In the genomic region with DNA sequence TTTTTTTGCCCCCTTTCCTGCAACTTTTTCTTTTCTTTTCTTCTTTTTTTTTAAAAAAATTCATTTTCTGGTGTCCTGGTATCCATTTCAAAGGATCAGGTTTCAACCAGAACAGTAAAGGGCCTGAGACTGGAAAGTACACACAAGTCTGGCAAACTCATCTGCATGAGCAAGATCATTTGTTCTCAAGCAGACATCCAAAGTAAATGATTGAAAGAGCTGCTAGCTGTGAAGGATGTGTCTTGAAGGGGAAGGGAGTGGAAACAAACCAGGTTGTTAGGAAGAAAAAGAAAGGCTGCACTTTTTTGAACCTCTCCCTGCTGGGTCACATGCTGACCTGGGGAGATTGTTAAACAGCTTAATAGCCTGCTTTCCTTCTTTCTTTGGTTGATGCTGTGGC, we compare ENCODE assay signal across 1 cellular context.
A peak's percentile ranks its signal among the peaks of the same experiment; 100 is the strongest.
TF ChIP-seq lines count a peak whose summit lies in the region.

No MANE protein-coding gene starts in this region.

TF ChIP-seq in HepG2, 621 proteins besides CTCF, POLR2A, EP300 and RAD21 (continued from another document and continues in another):
- TF ChIP-seq, protein P1, sequence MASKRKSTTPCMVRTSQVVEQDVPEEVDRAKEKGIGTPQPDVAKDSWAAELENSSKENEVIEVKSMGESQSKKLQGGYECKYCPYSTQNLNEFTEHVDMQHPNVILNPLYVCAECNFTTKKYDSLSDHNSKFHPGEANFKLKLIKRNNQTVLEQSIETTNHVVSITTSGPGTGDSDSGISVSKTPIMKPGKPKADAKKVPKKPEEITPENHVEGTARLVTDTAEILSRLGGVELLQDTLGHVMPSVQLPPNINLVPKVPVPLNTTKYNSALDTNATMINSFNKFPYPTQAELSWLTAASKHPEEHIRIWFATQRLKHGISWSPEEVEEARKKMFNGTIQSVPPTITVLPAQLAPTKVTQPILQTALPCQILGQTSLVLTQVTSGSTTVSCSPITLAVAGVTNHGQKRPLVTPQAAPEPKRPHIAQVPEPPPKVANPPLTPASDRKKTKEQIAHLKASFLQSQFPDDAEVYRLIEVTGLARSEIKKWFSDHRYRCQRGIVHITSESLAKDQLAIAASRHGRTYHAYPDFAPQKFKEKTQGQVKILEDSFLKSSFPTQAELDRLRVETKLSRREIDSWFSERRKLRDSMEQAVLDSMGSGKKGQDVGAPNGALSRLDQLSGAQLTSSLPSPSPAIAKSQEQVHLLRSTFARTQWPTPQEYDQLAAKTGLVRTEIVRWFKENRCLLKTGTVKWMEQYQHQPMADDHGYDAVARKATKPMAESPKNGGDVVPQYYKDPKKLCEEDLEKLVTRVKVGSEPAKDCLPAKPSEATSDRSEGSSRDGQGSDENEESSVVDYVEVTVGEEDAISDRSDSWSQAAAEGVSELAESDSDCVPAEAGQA (IDR thresholded peaks at IDR 0.05; ENCODE audit: low read depth), result no peak
- TF ChIP-seq, protein P1 (CRISPR knock-in tag; IDR thresholded peaks at IDR 0.05; ENCODE audit: borderline replicate concordance), result no peak
- TF ChIP-seq ETV5 (CRISPR knock-in tag; IDR thresholded peaks at IDR 0.05; ENCODE audit: borderline replicate concordance) (peak; percentile 14; the same call in 1 of the 2 replicates), RFXAP (CRISPR knock-in tag; IDR thresholded peaks at IDR 0.05; ENCODE audit: borderline replicate concordance) (no peak), HMG20A (CRISPR knock-in tag; IDR thresholded peaks at IDR 0.05; ENCODE audit: borderline replicate concordance) (no peak; the same call in 1 of the 2 replicates), ZBTB3 (CRISPR knock-in tag; IDR thresholded peaks at IDR 0.05; ENCODE audit: borderline replicate concordance, low read depth) (no peak), PPARG (CRISPR knock-in tag; conservative IDR thresholded peaks at IDR 0.05) (0 out of 2 replicates have a peak, but pooled peaks have one; percentile 27), REXO4 (CRISPR knock-in tag; IDR thresholded peaks at IDR 0.05; ENCODE audit: borderline replicate concordance) (no peak), SRSF1 (optimal IDR thresholded peaks at IDR 0.05; ENCODE audit: low read depth, low read length) (no peak), ZNF605 (CRISPR knock-in tag; IDR thresholded peaks at IDR 0.05) (no peak), FOXA3 (CRISPR knock-in tag; IDR thresholded peaks at IDR 0.05) (peak; percentile 71), KMT2B (CRISPR knock-in tag; IDR thresholded peaks at IDR 0.05) (peak; percentile 39; the same call in 1 of the 2 replicates), ZNF468 (CRISPR knock-in tag; IDR thresholded peaks at IDR 0.05) (no peak), FIP1L1 (IDR thresholded peaks at IDR 0.05; ENCODE audit: borderline replicate concordance, insufficient read depth, low read depth, low read length) (no peak), CBX2 (IDR thresholded peaks at IDR 0.05; ENCODE audit: low read depth, low read length) (no peak), CBX2 (CRISPR knock-in tag; IDR thresholded peaks at IDR 0.05; ENCODE audit: low read depth) (no peak), ASH2L (IDR thresholded peaks at IDR 0.05; ENCODE audit: insufficient read length, low read depth, low read length) (peak; percentile 44), SP5 (CRISPR knock-in tag; IDR thresholded peaks at IDR 0.05; ENCODE audit: borderline replicate concordance, low read depth) (0 out of 2 replicates have a peak, but pooled peaks have one; percentile 23), ZNF326 (CRISPR knock-in tag; IDR thresholded peaks at IDR 0.05; ENCODE audit: borderline replicate concordance) (no peak), ZNF282 (IDR thresholded peaks at IDR 0.05; ENCODE audit: partially characterized antibody) (no peak), MAFK (conservative IDR thresholded peaks at IDR 0.05 in 1 of 2, IDR thresholded peaks at IDR 0.05 in 1 of 2; ENCODE audit: low read length in 2 of 2) (no peak), ZKSCAN1 (IDR thresholded peaks at IDR 0.05; ENCODE audit: low read length) (no peak), NONO (IDR thresholded peaks at IDR 0.05) (no peak), NONO (CRISPR knock-in tag; conservative IDR thresholded peaks at IDR 0.05) (no peak), ZNF10 (CRISPR knock-in tag; IDR thresholded peaks at IDR 0.05; ENCODE audit: borderline replicate concordance, low read depth) (no peak), MYC (CRISPR knock-in tag; IDR thresholded peaks at IDR 0.05; ENCODE audit: borderline replicate concordance) (no peak), KLF16 (CRISPR knock-in tag; IDR thresholded peaks at IDR 0.05) (0 out of 4 replicates have a peak, but pooled peaks of 1 of the 2 experiments have one; percentile 26), ZNF644 (CRISPR knock-in tag; IDR thresholded peaks at IDR 0.05; ENCODE audit: low read depth) (no peak), NFKB2 (CRISPR knock-in tag; IDR thresholded peaks at IDR 0.05; ENCODE audit: borderline replicate concordance) (no peak), ZFP62 (CRISPR knock-in tag; IDR thresholded peaks at IDR 0.05) (no peak), JUND (CRISPR knock-in tag; IDR thresholded peaks at IDR 0.05) (no peak), ZNF878 (CRISPR knock-in tag; IDR thresholded peaks at IDR 0.05) (no peak), NR2C2 (CRISPR knock-in tag; IDR thresholded peaks at IDR 0.05; ENCODE audit: borderline replicate concordance) (no peak), KDM3A (CRISPR knock-in tag; IDR thresholded peaks at IDR 0.05; ENCODE audit: low read depth) (no peak), TOPORS (CRISPR knock-in tag; IDR thresholded peaks at IDR 0.05) (no peak), FOXP1 (IDR thresholded peaks at IDR 0.05) (no peak), FOXP1 (CRISPR knock-in tag; IDR thresholded peaks at IDR 0.05) (peak; percentile 14; the same call in 1 of the 2 replicates), RAD51 (IDR thresholded peaks at IDR 0.05; ENCODE audit: borderline replicate concordance) (no peak)
- TF ChIP-seq, protein P2, sequence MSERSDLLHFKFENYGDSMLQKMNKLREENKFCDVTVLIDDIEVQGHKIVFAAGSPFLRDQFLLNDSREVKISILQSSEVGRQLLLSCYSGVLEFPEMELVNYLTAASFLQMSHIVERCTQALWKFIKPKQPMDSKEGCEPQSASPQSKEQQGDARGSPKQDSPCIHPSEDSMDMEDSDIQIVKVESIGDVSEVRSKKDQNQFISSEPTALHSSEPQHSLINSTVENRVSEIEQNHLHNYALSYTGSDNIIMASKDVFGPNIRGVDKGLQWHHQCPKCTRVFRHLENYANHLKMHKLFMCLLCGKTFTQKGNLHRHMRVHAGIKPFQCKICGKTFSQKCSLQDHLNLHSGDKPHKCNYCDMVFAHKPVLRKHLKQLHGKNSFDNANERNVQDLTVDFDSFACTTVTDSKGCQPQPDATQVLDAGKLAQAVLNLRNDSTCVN (CRISPR knock-in tag; IDR thresholded peaks at IDR 0.05; ENCODE audit: borderline replicate concordance), result no peak
- TF ChIP-seq, protein P3, sequence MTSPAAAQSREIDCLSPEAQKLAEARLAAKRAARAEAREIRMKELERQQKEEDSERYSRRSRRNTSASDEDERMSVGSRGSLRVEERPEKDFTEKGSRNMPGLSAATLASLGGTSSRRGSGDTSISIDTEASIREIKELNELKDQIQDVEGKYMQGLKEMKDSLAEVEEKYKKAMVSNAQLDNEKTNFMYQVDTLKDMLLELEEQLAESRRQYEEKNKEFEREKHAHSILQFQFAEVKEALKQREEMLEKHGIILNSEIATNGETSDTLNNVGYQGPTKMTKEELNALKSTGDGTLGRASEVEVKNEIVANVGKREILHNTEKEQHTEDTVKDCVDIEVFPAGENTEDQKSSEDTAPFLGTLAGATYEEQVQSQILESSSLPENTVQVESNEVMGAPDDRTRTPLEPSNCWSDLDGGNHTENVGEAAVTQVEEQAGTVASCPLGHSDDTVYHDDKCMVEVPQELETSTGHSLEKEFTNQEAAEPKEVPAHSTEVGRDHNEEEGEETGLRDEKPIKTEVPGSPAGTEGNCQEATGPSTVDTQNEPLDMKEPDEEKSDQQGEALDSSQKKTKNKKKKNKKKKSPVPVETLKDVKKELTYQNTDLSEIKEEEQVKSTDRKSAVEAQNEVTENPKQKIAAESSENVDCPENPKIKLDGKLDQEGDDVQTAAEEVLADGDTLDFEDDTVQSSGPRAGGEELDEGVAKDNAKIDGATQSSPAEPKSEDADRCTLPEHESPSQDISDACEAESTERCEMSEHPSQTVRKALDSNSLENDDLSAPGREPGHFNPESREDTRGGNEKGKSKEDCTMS (CRISPR knock-in tag; conservative IDR thresholded peaks at IDR 0.05), result no peak
- TF ChIP-seq, protein P4, sequence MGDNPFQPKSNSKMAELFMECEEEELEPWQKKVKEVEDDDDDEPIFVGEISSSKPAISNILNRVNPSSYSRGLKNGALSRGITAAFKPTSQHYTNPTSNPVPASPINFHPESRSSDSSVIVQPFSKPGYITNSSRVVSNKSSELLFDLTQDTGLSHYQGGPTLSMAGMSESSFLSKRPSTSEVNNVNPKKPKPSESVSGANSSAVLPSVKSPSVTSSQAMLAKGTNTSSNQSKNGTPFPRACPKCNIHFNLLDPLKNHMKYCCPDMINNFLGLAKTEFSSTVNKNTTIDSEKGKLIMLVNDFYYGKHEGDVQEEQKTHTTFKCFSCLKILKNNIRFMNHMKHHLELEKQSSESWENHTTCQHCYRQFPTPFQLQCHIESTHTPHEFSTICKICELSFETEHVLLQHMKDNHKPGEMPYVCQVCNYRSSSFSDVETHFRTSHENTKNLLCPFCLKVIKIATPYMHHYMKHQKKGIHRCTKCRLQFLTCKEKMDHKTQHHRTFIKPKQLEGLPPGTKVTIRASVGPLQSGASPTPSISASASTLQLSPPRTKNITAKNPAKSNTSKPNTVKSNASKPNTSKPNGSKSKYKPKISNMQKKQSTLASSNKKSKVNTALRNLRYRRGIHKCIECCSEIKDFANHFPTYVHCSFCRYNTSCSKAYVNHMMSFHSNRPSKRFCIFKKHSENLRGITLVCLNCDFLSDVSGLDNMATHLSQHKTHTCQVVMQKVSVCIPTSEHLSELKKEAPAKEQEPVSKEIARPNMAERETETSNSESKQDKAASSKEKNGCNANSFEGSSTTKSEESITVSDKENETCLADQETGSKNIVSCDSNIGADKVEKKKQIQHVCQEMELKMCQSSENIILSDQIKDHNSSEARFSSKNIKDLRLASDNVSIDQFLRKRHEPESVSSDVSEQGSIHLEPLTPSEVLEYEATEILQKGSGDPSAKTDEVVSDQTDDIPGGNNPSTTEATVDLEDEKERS (CRISPR knock-in tag; IDR thresholded peaks at IDR 0.05), result no peak
- TF ChIP-seq, protein P5, sequence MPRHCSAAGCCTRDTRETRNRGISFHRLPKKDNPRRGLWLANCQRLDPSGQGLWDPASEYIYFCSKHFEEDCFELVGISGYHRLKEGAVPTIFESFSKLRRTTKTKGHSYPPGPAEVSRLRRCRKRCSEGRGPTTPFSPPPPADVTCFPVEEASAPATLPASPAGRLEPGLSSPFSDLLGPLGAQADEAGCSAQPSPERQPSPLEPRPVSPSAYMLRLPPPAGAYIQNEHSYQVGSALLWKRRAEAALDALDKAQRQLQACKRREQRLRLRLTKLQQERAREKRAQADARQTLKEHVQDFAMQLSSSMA (CRISPR knock-in tag; IDR thresholded peaks at IDR 0.05), result no peak
- TF ChIP-seq, protein P6, sequence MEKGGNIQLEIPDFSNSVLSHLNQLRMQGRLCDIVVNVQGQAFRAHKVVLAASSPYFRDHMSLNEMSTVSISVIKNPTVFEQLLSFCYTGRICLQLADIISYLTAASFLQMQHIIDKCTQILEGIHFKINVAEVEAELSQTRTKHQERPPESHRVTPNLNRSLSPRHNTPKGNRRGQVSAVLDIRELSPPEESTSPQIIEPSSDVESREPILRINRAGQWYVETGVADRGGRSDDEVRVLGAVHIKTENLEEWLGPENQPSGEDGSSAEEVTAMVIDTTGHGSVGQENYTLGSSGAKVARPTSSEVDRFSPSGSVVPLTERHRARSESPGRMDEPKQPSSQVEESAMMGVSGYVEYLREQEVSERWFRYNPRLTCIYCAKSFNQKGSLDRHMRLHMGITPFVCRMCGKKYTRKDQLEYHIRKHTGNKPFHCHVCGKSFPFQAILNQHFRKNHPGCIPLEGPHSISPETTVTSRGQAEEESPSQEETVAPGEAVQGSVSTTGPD (CRISPR knock-in tag; IDR thresholded peaks at IDR 0.05), result no peak
- TF ChIP-seq, protein P7, sequence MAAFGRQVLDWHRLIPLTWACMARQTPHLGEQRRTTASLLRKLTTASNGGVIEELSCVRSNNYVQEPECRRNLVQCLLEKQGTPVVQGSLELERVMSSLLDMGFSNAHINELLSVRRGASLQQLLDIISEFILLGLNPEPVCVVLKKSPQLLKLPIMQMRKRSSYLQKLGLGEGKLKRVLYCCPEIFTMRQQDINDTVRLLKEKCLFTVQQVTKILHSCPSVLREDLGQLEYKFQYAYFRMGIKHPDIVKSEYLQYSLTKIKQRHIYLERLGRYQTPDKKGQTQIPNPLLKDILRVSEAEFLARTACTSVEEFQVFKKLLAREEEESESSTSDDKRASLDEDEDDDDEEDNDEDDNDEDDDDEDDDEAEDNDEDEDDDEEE (CRISPR knock-in tag; IDR thresholded peaks at IDR 0.05), result no peak
- TF ChIP-seq, protein P8, sequence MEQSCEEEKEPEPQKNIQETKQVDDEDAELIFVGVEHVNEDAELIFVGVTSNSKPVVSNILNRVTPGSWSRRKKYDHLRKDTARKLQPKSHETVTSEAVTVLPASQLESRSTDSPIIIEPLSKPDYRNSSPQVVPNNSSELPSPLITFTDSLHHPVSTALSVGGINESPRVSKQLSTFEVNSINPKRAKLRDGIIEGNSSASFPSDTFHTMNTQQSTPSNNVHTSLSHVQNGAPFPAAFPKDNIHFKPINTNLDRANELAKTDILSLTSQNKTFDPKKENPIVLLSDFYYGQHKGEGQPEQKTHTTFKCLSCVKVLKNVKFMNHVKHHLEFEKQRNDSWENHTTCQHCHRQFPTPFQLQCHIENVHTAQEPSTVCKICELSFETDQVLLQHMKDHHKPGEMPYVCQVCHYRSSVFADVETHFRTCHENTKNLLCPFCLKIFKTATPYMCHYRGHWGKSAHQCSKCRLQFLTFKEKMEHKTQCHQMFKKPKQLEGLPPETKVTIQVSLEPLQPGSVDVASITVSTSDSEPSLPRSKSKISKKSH (CRISPR knock-in tag; IDR thresholded peaks at IDR 0.05; ENCODE audit: borderline replicate concordance), result no peak
